In the genomic region with DNA sequence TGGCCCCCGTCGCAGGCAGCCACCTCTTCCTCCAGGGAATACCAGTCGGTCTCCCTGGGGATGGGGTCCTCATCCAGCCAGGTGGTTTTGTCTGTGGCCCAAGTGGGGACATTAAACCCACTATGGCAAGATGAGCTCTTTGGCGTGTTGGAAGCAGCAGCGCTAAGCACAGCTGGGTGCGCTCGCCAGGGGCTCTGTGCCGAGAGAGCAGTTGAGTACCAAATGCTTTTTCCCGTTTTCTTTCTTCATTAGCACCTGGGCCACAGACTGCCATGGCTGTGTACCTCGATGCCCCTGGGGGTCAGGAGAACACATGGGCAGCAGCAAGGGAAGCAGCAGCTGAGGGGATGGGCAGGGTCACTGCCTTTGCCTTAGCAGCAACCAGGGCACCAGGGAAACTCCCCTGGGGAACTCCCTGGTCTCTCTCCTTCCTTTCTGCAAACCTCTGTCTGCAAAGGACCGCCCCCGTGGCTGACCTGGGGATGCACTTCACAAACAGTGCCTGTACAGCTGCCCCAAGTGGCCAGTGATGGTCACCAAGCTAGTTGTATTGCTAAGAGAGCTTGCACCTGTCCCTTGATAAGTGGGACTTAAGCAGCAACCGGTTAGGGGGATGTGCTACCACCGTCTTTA, we compare ENCODE assay signal across 10 cellular contexts. TPM values are rescaled to one million over a fixed set of nuclear protein-coding genes. Genes with fewer than 3 reads are reported as not detected.
DNase-seq lines count a peak whose midpoint lies in the region; ATAC-seq and TF ChIP-seq lines count a peak whose summit lies in the region.
"Had no signal": no experiment of that assay in that cellular context is flagged by ENCODE, and none has a peak within 500 bp of the region (broad histone marks: within the 10 kb centered on the region; RNA-seq: fewer than 3 reads in every experiment).

No MANE protein-coding gene starts in this region.

- DNase-seq in GM06990 (ENCODE audit: extremely low read depth, insufficient read length) = peak; percentile 65
- peak; percentile 33 for DNase-seq in WERI-Rb-1
- no peak for DNase-seq in MG63
- no peak for DNase-seq in NCI-H2196 (lab: John Stamatoyannopoulos, UW; ENCODE audit: unreplicated experiment)
- no peak for DNase-seq in AG08396 (ENCODE audit: low spot score)
- no peak for DNase-seq in retina

- ATAC-seq in GM19025 (IDR thresholded peaks at IDR 0.05; ENCODE audit: low read depth, unreplicated experiment) = peak; percentile 96
- peak; percentile 82 for ATAC-seq in HG02970 (IDR thresholded peaks at IDR 0.05; ENCODE audit: low FRiP score, unreplicated experiment)

- H3K4me3 ChIP-seq in GM06990 (replicated peaks; ENCODE audit: low read depth, low read length) (peak overlapping the region; percentile 21; the same call in 1 of the 2 replicates), WERI-Rb-1 (ENCODE audit: low read depth, low read length) (no peak overlapping the region), MG63 (no peak overlapping the region)

- H3K27ac ChIP-seq in WERI-Rb-1 = no peak overlapping the region
- H3K27ac ChIP-seq: epithelial cell of prostate, VCaP had no signal

- H3K9me3 ChIP-seq in WERI-Rb-1 (ENCODE audit: severe bottlenecking) (no peaks in the 10 kb centered on the region), MG63 (no peaks in the 10 kb centered on the region)

- no peaks in the 10 kb centered on the region for H3K36me3 ChIP-seq in GM06990 (ENCODE audit: control insufficient read depth, insufficient read depth, low read length)
- no peaks in the 10 kb centered on the region for H3K36me3 ChIP-seq in WERI-Rb-1
- H3K36me3 ChIP-seq in MG63 = no peaks in the 10 kb centered on the region

- H3K27me3 ChIP-seq in GM06990 (replicated peaks; ENCODE audit: control insufficient read depth, insufficient read depth, low read length) (no peaks in the 10 kb centered on the region), WERI-Rb-1 (ENCODE audit: insufficient read depth, low read depth, severe bottlenecking) (no peaks in the 10 kb centered on the region), MG63 (no peaks in the 10 kb centered on the region)

- TF ChIP-seq CTCF in GM06990 (IDR thresholded peaks at IDR 0.05; ENCODE audit: insufficient read depth, low read length, poor library complexity, severe bottlenecking) (peak; percentile 45), WERI-Rb-1 (IDR thresholded peaks at IDR 0.05; ENCODE audit: low read depth, low read length) (0 out of 2 replicates have a peak, but pooled peaks have one; percentile 22)

RNA-seq across cellular contexts. Expression of a gene that starts 31.1 kb away (rescaled TPM):
- 0.10 TPM in 1 of 2 replicates, not detected in the other for total RNA-seq in MG63 (2014; rRNA removed; shearing (Covaris generic); ENCODE audit: low replicate concordance)

Comparison
In these comparisons a context has a peak if more than half of its experiments do, and no peak if none do; other contexts are left out.
1. DNase-seq: peak in GM06990 (single experiment) and WERI-Rb-1 (single experiment); none in MG63 (single experiment), NCI-H2196 (single experiment), AG08396 (single experiment) and retina (single experiment).